8 cellular contexts compared by ENCODE assay signal in genomic region chr2:175004980-175005832, GRCh38. TPM values are rescaled to one million over a fixed set of nuclear protein-coding genes. Genes with fewer than 3 reads are reported as not detected.
A peak's percentile ranks its signal among the peaks of the same experiment; 100 is the strongest.
DNase-seq lines count a peak whose midpoint lies in the region; ATAC-seq and TF ChIP-seq lines count a peak whose summit lies in the region.

CHN1 (minus strand) TSS chr2:175005381; CDS start chr2:175004912, 469 bp downstream.

- 1% methylated on average over 13 of the region's 92 CpGs for WGBS in suprapubic skin

- no peak for TF ChIP-seq POLR2A in suprapubic skin (IDR thresholded peaks at IDR 0.05)

- ATAC-seq in CD4-positive, CD25-positive, alpha-beta regulatory T cell (ENCODE audit: low read depth in 2 of 2), result peak; percentile 88 to 90
- peak; percentile 72 for ATAC-seq in GM19455 (IDR thresholded peaks at IDR 0.05; ENCODE audit: unreplicated experiment)

- no peak within 1 kb of the TSS for H3K27ac ChIP-seq in CD4-positive, CD25-positive, alpha-beta regulatory T cell (ENCODE audit: insufficient read depth, low read length, poor library complexity, severe bottlenecking)
- H3K27ac ChIP-seq in suprapubic skin, result peak within 1 kb of the TSS; percentile 48

- no peaks in the 10 kb centered on the region for H3K36me3 ChIP-seq in CD4-positive, CD25-positive, alpha-beta regulatory T cell (ENCODE audit: control insufficient read depth, insufficient read depth, low read length)
- no peaks in the 10 kb centered on the region for H3K36me3 ChIP-seq in suprapubic skin

- peak; percentile 53 to 72 (median 63) for DNase-seq in CD4-positive, CD25-positive, alpha-beta regulatory T cell
- DNase-seq in HUDEP-2 (lab: John Stamatoyannopoulos, UW; ENCODE audit: unreplicated experiment in 76 of 76), result peak in 49 of 76 experiments; percentile 1 to 69 (median 35)
- DNase-seq in RPMI8226, result peak; percentile 68
- peak; percentile 15 to 64 (median 29) for DNase-seq in activated naive CD4-positive, alpha-beta T cell (lab: John Stamatoyannopoulos, UW)
- DNase-seq in globus pallidus (ENCODE audit: low spot score), result peak; percentile 88
- DNase-seq in occipital lobe (lab: John Stamatoyannopoulos, UW), result peak; percentile 79
- peak; percentile 80 to 88 for DNase-seq in suprapubic skin (ENCODE audit: low spot score in 2 of 2)

- peaks cover 42% of the 10 kb centered on the region for H3K27me3 ChIP-seq in CD4-positive, CD25-positive, alpha-beta regulatory T cell (ENCODE audit: control insufficient read depth, insufficient read depth, low read length)
- peaks cover 52% of the 10 kb centered on the region for H3K27me3 ChIP-seq in suprapubic skin

- H3K9me3 Mint-ChIP-seq in CD4-positive, CD25-positive, alpha-beta regulatory T cell, result no peaks in the 10 kb centered on the region

- peaks cover 9% of the 10 kb centered on the region for H3K4me1 ChIP-seq in CD4-positive, CD25-positive, alpha-beta regulatory T cell (ENCODE audit: control insufficient read depth, insufficient read depth, low read length, poor library complexity, severe bottlenecking)
- H3K4me1 ChIP-seq in suprapubic skin, result peaks cover 15% of the 10 kb centered on the region

- H3K27me3 Mint-ChIP-seq in CD4-positive, CD25-positive, alpha-beta regulatory T cell, result peaks cover 77% of the 10 kb centered on the region

- peak within 1 kb of the TSS in 2 of 3 donors; percentile 46 to 49 for H3K27ac Mint-ChIP-seq in CD4-positive, CD25-positive, alpha-beta regulatory T cell

- no peak for TF ChIP-seq CTCF in suprapubic skin (IDR thresholded peaks at IDR 0.05)

- H3K4me3 ChIP-seq in CD4-positive, CD25-positive, alpha-beta regulatory T cell (ENCODE audit: low read depth, low read length), result peak within 1 kb of the TSS; percentile 42
- peak within 1 kb of the TSS; percentile 58 for H3K4me3 ChIP-seq in suprapubic skin

- peaks cover 0 to 15% (median 0%) of the 10 kb centered on the region in 4 donors for H3K4me1 Mint-ChIP-seq in CD4-positive, CD25-positive, alpha-beta regulatory T cell

- peak within 1 kb of the TSS; percentile 75 to 91 (median 84) for H3K4me3 Mint-ChIP-seq in CD4-positive, CD25-positive, alpha-beta regulatory T cell

- TF ChIP-seq EP300 in suprapubic skin (IDR thresholded peaks at IDR 0.05), result no peak

- H3K36me3 Mint-ChIP-seq in CD4-positive, CD25-positive, alpha-beta regulatory T cell, result no peaks in the 10 kb centered on the region

- H3K9me3 ChIP-seq in CD4-positive, CD25-positive, alpha-beta regulatory T cell (ENCODE audit: control insufficient read depth in 2 of 2, low read length in 2 of 2), result no peaks in the 10 kb centered on the region
- H3K9me3 ChIP-seq in suprapubic skin, result no peaks in the 10 kb centered on the region

RNA-seq across cellular contexts. Expression of gene CHN1, which starts in this region (rescaled TPM):
- 10.7 TPM for total RNA-seq in CD4-positive, CD25-positive, alpha-beta regulatory T cell
- 10 to 100 TPM in 3 of 4 donors, 1 to 10 TPM in 1; 6.6 to 17.9 (median 13.2) TPM for polyA plus RNA-seq in CD4-positive, CD25-positive, alpha-beta regulatory T cell
- total RNA-seq in occipital lobe (44.3 TPM), suprapubic skin (1 to 10 TPM; 1.6 to 4.9 (median 3.6) TPM)

Comparison
In these comparisons a context has a peak if more than half of its experiments do, and no peak if none do; other contexts are left out.
1. DNase-seq: peak in every context shown above with its lines; median percentile 88 in globus pallidus; 84 in suprapubic skin; 79 in occipital lobe; 68 in RPMI8226; 63 in CD4-positive, CD25-positive, alpha-beta regulatory T cell; 35 in HUDEP-2; 29 in activated naive CD4-positive, alpha-beta T cell.